ENCODE assay signal across 20 cellular contexts in genomic region chrX:115339441-115340025, GRCh38. TPM values are rescaled to one million over a fixed set of nuclear protein-coding genes. Genes with fewer than 3 reads are reported as not detected.
DNase-seq lines count a peak whose midpoint lies in the region; ATAC-seq and TF ChIP-seq lines count a peak whose summit lies in the region.
"Had no signal": no experiment of that assay in that cellular context is flagged by ENCODE, and none has a peak within 500 bp of the region (broad histone marks: within the 10 kb centered on the region; RNA-seq: fewer than 3 reads in every experiment).

No MANE protein-coding gene starts in this region.

- no peak overlapping the region for H4K12ac ChIP-seq in trophoblast cell (ENCODE audit: low read depth, low read length)

- H3K4me2 ChIP-seq in trophoblast cell (ENCODE audit: low read length) = no peak overlapping the region
- H3K4me2 ChIP-seq: KMS-11 had no signal

- H3K4me1 ChIP-seq in trophoblast cell (ENCODE audit: control insufficient read depth in 1 of 2, insufficient read depth in 2 of 2, low read length in 2 of 2) (no peaks in the 10 kb centered on the region), Peyer's patch (peaks cover 0 to 2% (median 0%) of the 10 kb centered on the region in 4 donors)
- no peaks in the 10 kb centered on the region for H3K4me1 ChIP-seq in effector memory CD4-positive, alpha-beta T cell (ENCODE audit: control insufficient read depth, insufficient read depth, low read length, poor library complexity, severe bottlenecking)
- H3K4me1 ChIP-seq: BE2C had no signal

- no peak for TF ChIP-seq CTCF in fibroblast of pulmonary artery (IDR thresholded peaks at IDR 0.05; ENCODE audit: low read length, missing control alignments)
- no peak for TF ChIP-seq CTCF in Peyer's patch (IDR thresholded peaks at IDR 0.05)

- peak; percentile 59 for DNase-seq in EH (ENCODE audit: low read depth)
- peak; percentile 25 for DNase-seq in astrocyte of the hippocampus (ENCODE audit: low read depth, low spot score)
- peak; percentile 96 for DNase-seq in fibroblast of pulmonary artery (ENCODE audit: low read depth)
- peak; percentile 38 to 71 for DNase-seq in trophoblast cell
- no peak for DNase-seq in activated naive CD4-positive, alpha-beta T cell (lab: John Stamatoyannopoulos, UW)
- no peak for DNase-seq in effector memory CD4-positive, alpha-beta T cell
- DNase-seq in Peyer's patch = no peak
- DNase-seq: BE2C, DMS 273 treated with DMSO at 0.1 percent for 48 hours, MG63, NCI-H1105 treated with DMSO at 0.1 percent for 48 hours, NCI-H1930, NCI-H2171, NCI-H82 had no signal

- no CpG with 5 or more reads among the region's 3 CpGs for WGBS in trophoblast cell (ENCODE audit: extremely low coverage, insufficient coverage, insufficient read length)

- no peak overlapping the region for H3K14ac ChIP-seq in trophoblast cell (ENCODE audit: low read length)

- no peaks in the 10 kb centered on the region for H3K79me1 ChIP-seq in trophoblast cell (ENCODE audit: low read length)

- H3K27me3 ChIP-seq in trophoblast cell (ENCODE audit: insufficient read depth, low read length) = no peaks in the 10 kb centered on the region
- no peaks in the 10 kb centered on the region for H3K27me3 ChIP-seq in effector memory CD4-positive, alpha-beta T cell (replicated peaks; ENCODE audit: control insufficient read depth, insufficient read depth, low read length, poor library complexity, severe bottlenecking)
- no peaks in the 10 kb centered on the region for H3K27me3 ChIP-seq in Peyer's patch
- H3K27me3 ChIP-seq: BE2C, MG63 had no signal

- H4K91ac ChIP-seq in trophoblast cell (ENCODE audit: low read depth, low read length) = no peak overlapping the region

- H3K4me3 ChIP-seq in fibroblast of pulmonary artery (replicated peaks; ENCODE audit: low read depth, low read length) (no peak overlapping the region), trophoblast cell (ENCODE audit: low read depth, low read length) (no peak overlapping the region), Peyer's patch (no peak overlapping the region)
- no peak overlapping the region for H3K4me3 ChIP-seq in effector memory CD4-positive, alpha-beta T cell (ENCODE audit: insufficient read depth, low read depth, low read length, poor library complexity, severe bottlenecking)
- H3K4me3 ChIP-seq: A549, MG63 had no signal

- no peak overlapping the region for H2BK5ac ChIP-seq in trophoblast cell (ENCODE audit: low read depth, low read length, poor library complexity)

- H4K8ac ChIP-seq in trophoblast cell (ENCODE audit: low read depth, low read length) = no peak overlapping the region

- no peak overlapping the region for H3K27ac ChIP-seq in trophoblast cell (ENCODE audit: low read depth, low read length)
- H3K27ac ChIP-seq in effector memory CD4-positive, alpha-beta T cell (ENCODE audit: insufficient read depth, low read length, poor library complexity, severe bottlenecking) = no peak overlapping the region
- H3K27ac ChIP-seq in Peyer's patch = no peak overlapping the region
- H3K27ac ChIP-seq: KMS-11 had no signal

- no peak for ATAC-seq in HG03045 (IDR thresholded peaks at IDR 0.05; ENCODE audit: unreplicated experiment)
- ATAC-seq: A549, Right ventricle myocardium inferior had no signal

- no peak overlapping the region for H3K4ac ChIP-seq in trophoblast cell (ENCODE audit: low read depth, low read length)

- no peaks in the 10 kb centered on the region for H3K79me2 ChIP-seq in trophoblast cell (ENCODE audit: control insufficient read depth, insufficient read depth, low read length, poor library complexity)

- H3K23ac ChIP-seq in trophoblast cell (ENCODE audit: low read length) = no peak overlapping the region

- H2AFZ ChIP-seq in trophoblast cell (ENCODE audit: insufficient read depth, low read length, poor library complexity) = no peak overlapping the region

- no peak for TF ChIP-seq POLR2A in Peyer's patch (IDR thresholded peaks at IDR 0.05)

- no peak overlapping the region for H3K9ac ChIP-seq in trophoblast cell (ENCODE audit: low read length)
- H3K9ac ChIP-seq: KMS-11 had no signal

- no peak overlapping the region for H2BK12ac ChIP-seq in trophoblast cell (ENCODE audit: low read length)

- H2BK120ac ChIP-seq in trophoblast cell (ENCODE audit: insufficient read depth, low read length, poor library complexity) = no peak overlapping the region

- no peak overlapping the region for H2AK5ac ChIP-seq in trophoblast cell (ENCODE audit: low read length)

- no peak overlapping the region for H3K18ac ChIP-seq in trophoblast cell (ENCODE audit: low read length)

- H3K36me3 ChIP-seq in trophoblast cell (ENCODE audit: control insufficient read depth in 1 of 2, insufficient read depth in 2 of 2, low read length in 2 of 2) (no peaks in the 10 kb centered on the region), Peyer's patch (no peaks in the 10 kb centered on the region)
- no peaks in the 10 kb centered on the region for H3K36me3 ChIP-seq in effector memory CD4-positive, alpha-beta T cell (ENCODE audit: control insufficient read depth, insufficient read depth, low read length)
- H3K36me3 ChIP-seq: BE2C, MG63 had no signal

- no peaks in the 10 kb centered on the region for H3K9me3 ChIP-seq in trophoblast cell (ENCODE audit: insufficient read depth, low read depth, low read length)
- H3K9me3 ChIP-seq in effector memory CD4-positive, alpha-beta T cell (ENCODE audit: control insufficient read depth, low read length) = no peaks in the 10 kb centered on the region
- no peaks in the 10 kb centered on the region for H3K9me3 ChIP-seq in Peyer's patch
- H3K9me3 ChIP-seq: A549, BE2C, MG63 had no signal

RNA-seq across cellular contexts. Expression of gene LUZP4, which starts 50.0 kb away (rescaled TPM):
- not detected in 2 replicates for polyA plus RNA-seq in trophoblast cell (2013)
- total RNA-seq in Peyer's patch = not detected
- total RNA-seq: Daoy, NCI-H460, Right ventricle myocardium inferior had no signal
- polyA plus RNA-seq: A549 had no signal

Comparison
In these comparisons a context has a peak if more than half of its experiments do, and no peak if none do; other contexts are left out.
1. DNase-seq: peak in EH (single experiment), astrocyte of the hippocampus (single experiment), fibroblast of pulmonary artery (single experiment) and trophoblast cell (2 of 2); none in activated naive CD4-positive, alpha-beta T cell (0 of 4), effector memory CD4-positive, alpha-beta T cell (0 of 3) and Peyer's patch (0 of 3).